1 cellular context compared by ENCODE assay signal in genomic region chr6:3334579-3334978, GRCh38.
TF ChIP-seq lines count a peak whose summit lies in the region.

No MANE protein-coding gene starts in this region.

TF ChIP-seq in GM23338, 12 proteins besides CTCF, POLR2A, EP300 and RAD21 (continued from another document):
- TF ChIP-seq REST (IDR thresholded peaks at IDR 0.05; ENCODE audit: unreplicated experiment) (no peak), JUNB (IDR thresholded peaks at IDR 0.05; ENCODE audit: unreplicated experiment) (no peak), NANOG (IDR thresholded peaks at IDR 0.05; ENCODE audit: borderline replicate concordance) (no peak), STAT1 (IDR thresholded peaks at IDR 0.05; ENCODE audit: unreplicated experiment) (no peak), ZNF114 (CRISPR knock-in tag; IDR thresholded peaks at IDR 0.05) (no peak), ETS1 (IDR thresholded peaks at IDR 0.05) (no peak), POLR2AphosphoS5 (IDR thresholded peaks at IDR 0.05; ENCODE audit: low read depth) (no peak)
